ENCODE assay signal across 14 cellular contexts in genomic region chr10:61918140-61918539, GRCh38.
"Had no signal": no experiment of that assay in that cellular context is flagged by ENCODE, and none has a peak within 500 bp of the region (broad histone marks: within the 10 kb centered on the region; RNA-seq: fewer than 3 reads in every experiment).

No MANE protein-coding gene starts in this region.

- H3K4me1 ChIP-seq: breast epithelium, psoas muscle, suprapubic skin had no signal

- H3K27me3 ChIP-seq: breast epithelium, sigmoid colon, suprapubic skin, upper lobe of left lung had no signal

- DNase-seq: activated CD4-positive, alpha-beta T cell treated with anti-CD3 and anti-CD28 coated beads for 36 hours; left cardiac atrium; naive thymus-derived CD8-positive, alpha-beta T cell; occipital lobe; psoas muscle; sigmoid colon; stimulated activated CD4-positive, alpha-beta T cell treated with anti-CD3 and anti-CD28 coated beads, Interleukin-12 subunit alpha, Interleukin-12 subunit beta, amount 100 ng/mL, for 4 hours; stimulated activated naive CD8-positive, alpha-beta T cell treated with anti-CD3 and anti-CD28 coated beads, Interleukin-15, Interleukin-2, amounts not matched to agents 100 U/mL and 50 U/mL, for 24 hours; T-cell; upper lobe of left lung had no signal

- H3K4me3 Mint-ChIP-seq: activated CD4-positive, alpha-beta T cell treated with anti-CD3 and anti-CD28 coated beads for 36 hours; naive thymus-derived CD8-positive, alpha-beta T cell; T-cell had no signal

- H3K27ac ChIP-seq: breast epithelium, psoas muscle, sigmoid colon, suprapubic skin, upper lobe of left lung, VCaP had no signal

- H3K27me3 Mint-ChIP-seq: activated CD4-positive, alpha-beta T cell treated with anti-CD3 and anti-CD28 coated beads for 36 hours; naive thymus-derived CD8-positive, alpha-beta T cell; T-cell had no signal

- H3K4me3 ChIP-seq: breast epithelium, lung, psoas muscle, sigmoid colon, suprapubic skin, upper lobe of left lung had no signal

- H3K36me3 ChIP-seq: breast epithelium, sigmoid colon, upper lobe of left lung had no signal

- ATAC-seq: activated CD4-positive, alpha-beta T cell treated with anti-CD3 and anti-CD28 coated beads for 36 hours; left cardiac atrium; naive thymus-derived CD8-positive, alpha-beta T cell; psoas muscle; stimulated activated naive CD8-positive, alpha-beta T cell treated with anti-CD3 and anti-CD28 coated beads, Interleukin-15, Interleukin-2, amounts not matched to agents 100 U/mL and 50 U/mL, for 24 hours; T-cell had no signal

- H3K9me3 ChIP-seq: breast epithelium, psoas muscle, sigmoid colon, suprapubic skin, upper lobe of left lung had no signal
